13 cellular contexts compared by ENCODE assay signal in the genomic region with DNA sequence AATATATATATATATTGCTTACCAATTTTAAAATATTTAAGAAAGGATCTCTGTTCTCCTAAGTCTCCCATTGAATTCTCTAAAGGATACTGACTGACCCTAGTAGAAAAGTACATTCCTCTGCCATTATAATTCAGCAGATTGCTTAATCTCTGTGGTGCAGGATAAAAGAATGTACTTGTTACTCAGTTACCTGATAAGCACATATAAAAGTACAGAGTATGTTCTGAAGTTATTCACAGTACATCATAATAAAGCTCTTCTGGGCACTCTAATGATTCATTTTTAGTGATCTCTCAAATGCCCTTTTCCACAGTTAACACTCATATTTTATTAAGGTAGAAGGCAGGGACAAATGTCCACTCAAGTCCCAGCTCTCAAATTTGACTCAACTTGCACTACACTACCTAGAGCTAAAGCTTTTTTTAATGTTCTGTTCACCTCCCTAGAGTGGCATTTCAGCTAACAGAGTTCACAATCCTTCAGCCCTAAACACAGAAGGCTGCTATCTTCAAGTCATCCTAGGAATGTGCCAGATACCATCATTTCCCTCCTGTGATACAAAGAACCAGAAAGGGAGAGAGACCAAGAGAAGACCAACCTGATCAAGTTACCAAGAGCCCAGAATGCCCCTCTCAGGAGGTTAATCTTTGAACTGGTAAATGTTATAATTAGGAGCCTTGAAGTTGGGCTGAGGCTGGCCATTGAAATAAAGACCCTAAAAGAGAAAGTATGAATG. TPM values are rescaled to one million over a fixed set of nuclear protein-coding genes. Genes with fewer than 3 reads are reported as not detected.
DNase-seq lines count a peak whose midpoint lies in the region; ATAC-seq and TF ChIP-seq lines count a peak whose summit lies in the region.
"Had no signal": no experiment of that assay in that cellular context is flagged by ENCODE, and none has a peak within 500 bp of the region (broad histone marks: within the 10 kb centered on the region; RNA-seq: fewer than 3 reads in every experiment).

No MANE protein-coding gene starts in this region.

- H3K27me3 ChIP-seq in adrenal gland (no peaks in the 10 kb centered on the region), right cardiac atrium (ENCODE audit: control insufficient read depth, insufficient read depth) (no peaks in the 10 kb centered on the region), trophoblast cell (ENCODE audit: insufficient read depth, low read length) (no peaks in the 10 kb centered on the region)

- no peak overlapping the region for H3K14ac ChIP-seq in trophoblast cell (ENCODE audit: low read length)

- H3K9me3 ChIP-seq in adrenal gland (replicated peaks in 1 of 3) = no peaks in the 10 kb centered on the region
- no peaks in the 10 kb centered on the region for H3K9me3 ChIP-seq in right cardiac atrium (ENCODE audit: control insufficient read depth, low read length)
- no peaks in the 10 kb centered on the region for H3K9me3 ChIP-seq in trophoblast cell (ENCODE audit: insufficient read depth, low read depth, low read length)

- TF ChIP-seq CTCF in adrenal gland (IDR thresholded peaks at IDR 0.05) = no peak

- H3K9ac ChIP-seq in trophoblast cell (ENCODE audit: low read length) = no peak overlapping the region

- intact Hi-C loops in adrenal gland (cut with DNase I) = no loop called here
- intact Hi-C loops in right cardiac atrium (cut with DNase I) = no loop called here

- H3K4me2 ChIP-seq in trophoblast cell (ENCODE audit: low read length) = peak overlapping the region; percentile 25

- H3K79me2 ChIP-seq in trophoblast cell (ENCODE audit: control insufficient read depth, insufficient read depth, low read length, poor library complexity) = peaks cover 1% of the 10 kb centered on the region

- peak; percentile 24 to 35 for ATAC-seq in right cardiac atrium
- ATAC-seq: esophagus mucosa had no signal

- H3K4me3 Mint-ChIP-seq in activated T-cell treated with anti-CD3 and anti-CD28 coated beads, Interleukin-2, amount 50 U/mL, for 24 hours = no peak overlapping the region
- H3K4me3 Mint-ChIP-seq: memory B cell had no signal

- H3K36me3 ChIP-seq in adrenal gland (replicated peaks in 1 of 2) (peaks cover 0 to 7% of the 10 kb centered on the region in 2 donors), trophoblast cell (ENCODE audit: control insufficient read depth in 1 of 2, insufficient read depth in 2 of 2, low read length in 2 of 2) (no peaks in the 10 kb centered on the region)

- H3K9me3 Mint-ChIP-seq in activated T-cell treated with anti-CD3 and anti-CD28 coated beads, Interleukin-2, amount 50 U/mL, for 24 hours = no peaks in the 10 kb centered on the region
- H3K9me3 Mint-ChIP-seq: memory B cell had no signal

- H3K4me1 ChIP-seq in adrenal gland (replicated peaks in 1 of 2) (peaks cover 11 to 27% of the 10 kb centered on the region in 2 donors), right cardiac atrium (ENCODE audit: control insufficient read depth, insufficient read depth, low read length) (peaks cover 2% of the 10 kb centered on the region), trophoblast cell (ENCODE audit: control insufficient read depth in 1 of 2, insufficient read depth in 2 of 2, low read length in 2 of 2) (peaks cover 3 to 6% of the 10 kb centered on the region in 2 experiments)

- H4K8ac ChIP-seq in trophoblast cell (ENCODE audit: low read depth, low read length) = no peak overlapping the region

- H3K27me3 Mint-ChIP-seq in activated T-cell treated with anti-CD3 and anti-CD28 coated beads, Interleukin-2, amount 50 U/mL, for 24 hours = peaks cover 7% of the 10 kb centered on the region
- H3K27me3 Mint-ChIP-seq: memory B cell had no signal

- H2BK5ac ChIP-seq in trophoblast cell (ENCODE audit: low read depth, low read length, poor library complexity) = no peak overlapping the region

- H3K4ac ChIP-seq in trophoblast cell (ENCODE audit: low read depth, low read length) = no peak overlapping the region

- H3K23ac ChIP-seq in trophoblast cell (ENCODE audit: low read length) = no peak overlapping the region

- H2AK5ac ChIP-seq in trophoblast cell (ENCODE audit: low read length) = no peak overlapping the region

- no peak overlapping the region for H2BK120ac ChIP-seq in trophoblast cell (ENCODE audit: insufficient read depth, low read length, poor library complexity)

- DNase-seq in HCEC 1CT (peak; percentile 67), adrenal gland (no peak), right cardiac atrium (no peak), trophoblast cell (peak; percentile 33 to 79), occipital lobe (lab: John Stamatoyannopoulos, UW) (no peak), cerebellar nuclear complex (lab: John Stamatoyannopoulos, UW) (no peak), superior temporal gyrus (ENCODE audit: extremely low spot score) (no peak)
- DNase-seq in activated T-cell treated with anti-CD3 and anti-CD28 coated beads, Interleukin-2, amount 50 U/mL, for 24 hours = no peak
- DNase-seq: COR-L47, NCI-H2227 treated with DMSO at 0.1 percent for 48 hours had no signal

- H3K4me1 Mint-ChIP-seq in activated T-cell treated with anti-CD3 and anti-CD28 coated beads, Interleukin-2, amount 50 U/mL, for 24 hours (ENCODE audit: low read depth) = no peaks in the 10 kb centered on the region
- H3K4me1 Mint-ChIP-seq: memory B cell had no signal

- peaks cover 1% of the 10 kb centered on the region for H3K79me1 ChIP-seq in trophoblast cell (ENCODE audit: low read length)

- no peak overlapping the region for H2BK12ac ChIP-seq in trophoblast cell (ENCODE audit: low read length)

- H3K18ac ChIP-seq in trophoblast cell (ENCODE audit: low read length) = no peak overlapping the region

- H4K91ac ChIP-seq in trophoblast cell (ENCODE audit: low read depth, low read length) = no peak overlapping the region

- no peaks in the 10 kb centered on the region for H3K36me3 Mint-ChIP-seq in activated T-cell treated with anti-CD3 and anti-CD28 coated beads, Interleukin-2, amount 50 U/mL, for 24 hours (ENCODE audit: low read depth)
- H3K36me3 Mint-ChIP-seq: memory B cell had no signal

- H2AFZ ChIP-seq in trophoblast cell (ENCODE audit: insufficient read depth, low read length, poor library complexity) = no peak overlapping the region

- H3K27ac Mint-ChIP-seq in activated T-cell treated with anti-CD3 and anti-CD28 coated beads, Interleukin-2, amount 50 U/mL, for 24 hours = no peak overlapping the region
- H3K27ac Mint-ChIP-seq: memory B cell had no signal

- H3K27ac ChIP-seq in adrenal gland = peak overlapping the region in 3 of 5 donors; percentile 8 to 52 (median 35)
- no peak overlapping the region for H3K27ac ChIP-seq in right cardiac atrium (ENCODE audit: low read length)
- H3K27ac ChIP-seq in trophoblast cell (ENCODE audit: low read depth, low read length) = no peak overlapping the region

- H4K12ac ChIP-seq in trophoblast cell (ENCODE audit: low read depth, low read length) = no peak overlapping the region

- no peak for TF ChIP-seq POLR2A in adrenal gland (IDR thresholded peaks at IDR 0.05)

- H3K4me3 ChIP-seq in adrenal gland (no peak overlapping the region), right cardiac atrium (ENCODE audit: low read length) (no peak overlapping the region), trophoblast cell (ENCODE audit: low read depth, low read length) (no peak overlapping the region)

RNA-seq across cellular contexts. Expression of a gene that starts 53.3 kb away (rescaled TPM):
- total RNA-seq in adrenal gland (100 to 1,000 TPM in 3 of 8 donors, 10 to 100 TPM in 5; 45.0 to 139 (median 76.1) TPM), right cardiac atrium (10 to 100 TPM; 28.9 to 33.4 (median 31.0) TPM), occipital lobe (151 TPM)
- polyA plus RNA-seq in adrenal gland (10 to 100 TPM; 36.2 to 75.3 (median 38.4) TPM), right cardiac atrium (14.8 TPM)
- polyA plus RNA-seq in trophoblast cell (2013) = 12.3 and 13.1 TPM in 2 replicates
- total RNA-seq: activated CD8-positive, alpha-beta memory T cell treated with anti-CD3 and anti-CD28 coated beads for 36 hours had no signal

Comparison
In these comparisons a context has a peak if more than half of its experiments do, and no peak if none do; other contexts are left out.
1. DNase-seq: peak in HCEC 1CT (single experiment) and trophoblast cell (2 of 2); none in adrenal gland (0 of 7), right cardiac atrium (0 of 3), activated T-cell treated with anti-CD3 and anti-CD28 coated beads, Interleukin-2, amount 50 U/mL, for 24 hours (single experiment), occipital lobe (single experiment), cerebellar nuclear complex (0 of 2) and superior temporal gyrus (single experiment).
2. H3K27ac ChIP-seq: peak in adrenal gland (3 of 5); none in right cardiac atrium (single experiment) and trophoblast cell (single experiment).